Comparison of ENCODE assay signal across 10 cellular contexts in the genomic region with DNA sequence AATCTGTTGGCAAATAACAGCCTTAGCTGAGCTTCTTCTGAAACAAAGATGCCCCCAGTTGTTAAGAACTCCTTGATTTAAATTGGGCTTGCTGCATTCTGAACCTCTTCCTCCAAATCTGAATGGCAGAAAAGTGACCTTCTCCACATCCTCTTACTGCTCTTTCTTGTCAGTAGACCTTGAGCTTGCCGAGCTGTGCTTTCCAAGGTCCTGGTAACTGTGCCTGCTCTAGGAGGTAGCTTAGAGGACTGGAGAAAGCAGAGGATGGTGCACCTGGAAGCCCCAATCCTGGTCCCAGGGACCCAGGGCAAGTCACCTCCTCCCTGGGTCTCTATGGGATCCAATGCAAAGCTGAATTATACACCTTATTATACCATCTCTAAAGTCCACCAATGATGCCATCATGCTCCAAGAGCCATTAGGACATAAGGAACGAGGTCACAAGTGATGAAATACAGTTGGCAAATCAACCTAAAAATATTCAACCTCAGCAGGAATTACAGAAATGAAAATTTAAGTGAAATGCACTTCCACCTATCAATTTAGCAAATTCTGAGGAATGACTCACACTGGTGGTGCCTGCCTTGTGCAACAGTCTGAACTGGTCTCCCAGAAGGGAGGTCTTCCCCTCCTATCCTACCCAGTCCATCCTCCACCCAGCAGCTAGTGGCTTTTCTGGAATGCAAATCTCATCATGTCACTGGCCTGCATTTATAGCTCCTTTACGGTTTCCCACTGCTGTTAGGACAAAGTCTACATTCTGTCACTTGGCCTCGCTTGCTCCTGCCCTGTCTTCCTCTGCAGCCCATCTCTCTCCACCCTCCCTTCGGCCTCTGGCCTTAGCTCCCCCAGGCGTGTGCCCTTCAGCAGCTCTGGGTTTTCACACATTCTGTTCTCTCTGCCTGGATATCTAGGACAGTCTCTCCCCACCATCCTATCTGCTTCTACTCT. TPM values are rescaled to one million over a fixed set of nuclear protein-coding genes. Genes with fewer than 3 reads are reported as not detected.
DNase-seq lines count a peak whose midpoint lies in the region; ATAC-seq and TF ChIP-seq lines count a peak whose summit lies in the region.
"Had no signal": no experiment of that assay in that cellular context is flagged by ENCODE, and none has a peak within 500 bp of the region (broad histone marks: within the 10 kb centered on the region; RNA-seq: fewer than 3 reads in every experiment).

No MANE protein-coding gene starts in this region.

- no peaks in the 10 kb centered on the region for H3K9me3 ChIP-seq in prostate gland
- H3K9me3 ChIP-seq: suprapubic skin had no signal

- H3K4me1 Mint-ChIP-seq in activated naive CD4-positive, alpha-beta T cell treated with anti-CD3 and anti-CD28 coated beads, Interleukin-2, amount 10 ng/mL, durations not matched to agents 7 days and 5 days = peaks cover 24% of the 10 kb centered on the region

- ATAC-seq in GM18517 (IDR thresholded peaks at IDR 0.05; ENCODE audit: unreplicated experiment) = no peak

- no peak for TF ChIP-seq POLR2A in prostate gland (IDR thresholded peaks at IDR 0.05)

- H3K9me3 Mint-ChIP-seq in activated naive CD4-positive, alpha-beta T cell treated with anti-CD3 and anti-CD28 coated beads, Interleukin-2, amount 10 ng/mL, durations not matched to agents 7 days and 5 days = no peaks in the 10 kb centered on the region

- H3K4me3 ChIP-seq in foreskin fibroblast (ENCODE audit: low read depth in 1 of 2, low read length in 2 of 2) = no peak overlapping the region
- no peak overlapping the region for H3K4me3 ChIP-seq in prostate gland
- H3K4me3 ChIP-seq: suprapubic skin had no signal

- 76% methylated on average over 6 of the region's 6 CpGs for WGBS in prostate gland

- H3K4me3 Mint-ChIP-seq in activated naive CD4-positive, alpha-beta T cell treated with anti-CD3 and anti-CD28 coated beads, Interleukin-2, amount 10 ng/mL, durations not matched to agents 7 days and 5 days = no peak overlapping the region

- CTCF ChIA-PET in activated naive CD4-positive, alpha-beta T cell treated with anti-CD3 and anti-CD28 coated beads, Interleukin-2, amount 10 ng/mL, durations not matched to agents 7 days and 5 days (lab: Charles Lee) = interaction anchor here (1.3 to 1.5 kb wide), 2 partner anchors 15 to 17 kb away, joined by 5 to 6 read pairs; no protein-coding TSS in a partner anchor

- no peaks in the 10 kb centered on the region for H3K36me3 ChIP-seq in prostate gland
- H3K36me3 ChIP-seq: suprapubic skin had no signal

- H3K27me3 ChIP-seq in prostate gland (replicated peaks; ENCODE audit: insufficient read depth) = no peaks in the 10 kb centered on the region
- H3K27me3 ChIP-seq: suprapubic skin had no signal

- TF ChIP-seq CTCF in foreskin fibroblast (IDR thresholded peaks at IDR 0.05; ENCODE audit: low read depth, low read length) (no peak), prostate gland (IDR thresholded peaks at IDR 0.05) (no peak)

- H3K27ac ChIP-seq in prostate gland = no peak overlapping the region
- H3K27ac ChIP-seq: KMS-11, suprapubic skin had no signal

- DNase-seq in ELF-1 (ENCODE audit: low read depth, low spot score) (peak; percentile 27), SIG-M5 treated with dmso at 0.1 percent for 504 hours (lab: John Stamatoyannopoulos, UW; ENCODE audit: unreplicated experiment) (peak; percentile 89), foreskin fibroblast (peak; percentile 93 to 96), posterior vena cava (ENCODE audit: low spot score) (peak; percentile 86), NCI-H187 treated with DMSO at 0.1 percent for 48 hours (lab: John Stamatoyannopoulos, UW) (no peak), prostate gland (ENCODE audit: low spot score) (no peak)
- no peak for DNase-seq in activated naive CD4-positive, alpha-beta T cell treated with anti-CD3 and anti-CD28 coated beads, Interleukin-2, amount 10 ng/mL, durations not matched to agents 7 days and 5 days

- intact Hi-C loops in posterior vena cava (cut with DNase I) = no loop called here
- intact Hi-C loops in prostate gland (cut with DNase I) = no loop called here

- no peaks in the 10 kb centered on the region for H3K27me3 Mint-ChIP-seq in activated naive CD4-positive, alpha-beta T cell treated with anti-CD3 and anti-CD28 coated beads, Interleukin-2, amount 10 ng/mL, durations not matched to agents 7 days and 5 days

- H3K4me1 ChIP-seq in prostate gland (replicated peaks) = peaks cover 9% of the 10 kb centered on the region

- no peaks in the 10 kb centered on the region for H3K36me3 Mint-ChIP-seq in activated naive CD4-positive, alpha-beta T cell treated with anti-CD3 and anti-CD28 coated beads, Interleukin-2, amount 10 ng/mL, durations not matched to agents 7 days and 5 days

- H3K27ac Mint-ChIP-seq in activated naive CD4-positive, alpha-beta T cell treated with anti-CD3 and anti-CD28 coated beads, Interleukin-2, amount 10 ng/mL, durations not matched to agents 7 days and 5 days = no peak overlapping the region

RNA-seq across cellular contexts. Expression of gene TOM1L2, which starts 36.6 kb away (rescaled TPM):
- total RNA-seq in posterior vena cava (10 to 100 TPM; 55.2 to 60.8 TPM), prostate gland (100 to 1,000 TPM; 162 to 185 TPM)

RNA-seq across cellular contexts. Expression of gene DRC3, which starts 37.1 kb away (rescaled TPM):
- total RNA-seq in posterior vena cava = 1 to 10 TPM; 1.1 to 2.4 TPM
- total RNA-seq in prostate gland = 1 to 10 TPM; 4.5 to 10.0 TPM

Comparison
In these comparisons a context has a peak if more than half of its experiments do, and no peak if none do; other contexts are left out.
1. DNase-seq: peak in ELF-1 (single experiment), SIG-M5 treated with dmso at 0.1 percent for 504 hours (single experiment), foreskin fibroblast (2 of 2) and posterior vena cava (single experiment); none in NCI-H187 treated with DMSO at 0.1 percent for 48 hours (single experiment), activated naive CD4-positive, alpha-beta T cell treated with anti-CD3 and anti-CD28 coated beads, Interleukin-2, amount 10 ng/mL, durations not matched to agents 7 days and 5 days (single experiment) and prostate gland (single experiment).